ENCODE assay signal across 20 cellular contexts in the genomic region with DNA sequence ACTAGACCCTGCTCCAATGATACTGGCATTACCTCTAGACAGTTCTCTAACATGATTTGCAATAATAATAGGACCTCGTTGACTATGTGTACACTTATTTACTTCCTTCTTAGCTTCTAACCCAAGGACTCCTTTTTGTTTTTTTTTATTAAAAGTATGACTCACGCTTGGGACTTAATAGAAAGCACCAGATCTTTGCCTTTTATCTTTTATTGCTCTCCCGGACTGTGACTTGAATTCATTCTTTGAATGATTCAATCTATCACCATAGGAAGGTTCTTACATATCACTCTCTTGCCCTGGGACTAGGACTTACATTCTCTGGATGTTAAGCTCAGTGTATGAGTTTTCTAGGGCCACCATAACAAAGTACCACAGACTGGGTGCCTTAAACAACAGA. TPM values are rescaled to one million over a fixed set of nuclear protein-coding genes. Genes with fewer than 3 reads are reported as not detected.
"Had no signal": no experiment of that assay in that cellular context is flagged by ENCODE, and none has a peak within 500 bp of the region (broad histone marks: within the 10 kb centered on the region; RNA-seq: fewer than 3 reads in every experiment).

No MANE protein-coding gene starts in this region.

- H3K9me3 ChIP-seq: body of pancreas, psoas muscle, sigmoid colon, upper lobe of right lung had no signal

- H3K4me3 ChIP-seq: body of pancreas, lower lobe of right lung, ovary, psoas muscle, sigmoid colon, upper lobe of right lung had no signal

- H3K4me1 ChIP-seq: body of pancreas, lower lobe of right lung, psoas muscle, sigmoid colon, upper lobe of right lung had no signal

- DNase-seq: activated CD4-positive, alpha-beta T cell treated with anti-CD3 and anti-CD28 coated beads, Interleukin-2, amount 10 ng/mL, durations not matched to agents 24 days and 14 days; activated CD4-positive, CD25-positive, alpha-beta regulatory T cell; activated CD8-positive, alpha-beta memory T cell treated with anti-CD3 and anti-CD28 coated beads, Interleukin-2, amount 50 U/mL, for 4 hours; activated naive CD4-positive, alpha-beta T cell treated with anti-CD3 and anti-CD28 coated beads for 36 hours; activated T-cell treated with anti-CD3 and anti-CD28 coated beads, Interleukin-2, amount 50 U/mL, for 4 hours; body of pancreas; central memory CD4-positive, alpha-beta T cell; endodermal cell; erythroblast; hippocampal formation; islet precursor cell; left colon; lower lobe of right lung; natural killer cell; ovary; psoas muscle; sigmoid colon; stimulated activated CD4-positive, alpha-beta T cell treated with anti-CD3 and anti-CD28 coated beads, Interleukin-4, amount 100 ng/mL, for 24 hours; upper lobe of right lung had no signal

- ATAC-seq: activated T-cell treated with anti-CD3 and anti-CD28 coated beads, Interleukin-2, amount 50 U/mL, for 4 hours; body of pancreas; left colon; lower lobe of right lung; natural killer cell; psoas muscle; stimulated activated effector memory CD8-positive, alpha-beta T cell treated with anti-CD3 and anti-CD28 coated beads, Interleukin-12 subunit alpha, Interleukin-12 subunit beta, amount 100 ng/mL, for 72 hours; upper lobe of right lung had no signal

- H3K36me3 ChIP-seq: lower lobe of right lung, ovary, sigmoid colon, upper lobe of right lung had no signal

- H3K27ac ChIP-seq: body of pancreas, lower lobe of right lung, ovary, psoas muscle, sigmoid colon, upper lobe of right lung had no signal

- H3K27me3 ChIP-seq: body of pancreas, ovary, sigmoid colon, upper lobe of right lung had no signal

RNA-seq across cellular contexts. Expression of gene C9, which starts 9.0 kb away (rescaled TPM):
- total RNA-seq: activated CD4-positive, alpha-beta T cell treated with anti-CD3 and anti-CD28 coated beads, Interleukin-2, amount 10 ng/mL, durations not matched to agents 24 days and 14 days; activated naive CD4-positive, alpha-beta T cell treated with anti-CD3 and anti-CD28 coated beads for 36 hours; body of pancreas; endodermal cell; left colon; sigmoid colon; upper lobe of right lung had no signal
- polyA plus RNA-seq: ovary, psoas muscle had no signal
